Comparison of ENCODE assay signal across 14 cellular contexts in the genomic region with DNA sequence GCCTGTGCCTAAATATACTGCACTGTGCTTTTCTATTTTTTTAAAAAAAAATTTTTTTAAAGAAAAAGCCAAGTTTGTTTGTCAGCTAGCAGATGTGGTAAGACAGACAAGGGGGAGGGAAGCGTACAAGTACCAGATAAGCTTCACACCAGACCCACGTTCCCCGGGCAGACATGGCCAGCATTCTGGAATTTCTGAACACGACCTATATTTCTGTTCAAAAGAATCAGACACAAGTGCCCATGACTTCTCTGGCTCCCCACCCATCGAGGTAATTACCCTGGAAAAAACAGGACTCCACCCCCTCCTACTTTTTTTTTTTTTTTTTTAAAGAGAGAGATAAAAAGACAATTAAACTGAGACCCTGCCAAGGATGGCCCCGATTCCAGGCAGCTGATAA.
DNase-seq lines count a peak whose midpoint lies in the region; TF ChIP-seq lines count a peak whose summit lies in the region.
"Had no signal": no experiment of that assay in that cellular context is flagged by ENCODE, and none has a peak within 500 bp of the region (broad histone marks: within the 10 kb centered on the region; RNA-seq: fewer than 3 reads in every experiment).

No MANE protein-coding gene starts in this region.

- H3K9me3 ChIP-seq in ES-I3 (ENCODE audit: control insufficient read depth, insufficient read depth, low read length) (no peaks in the 10 kb centered on the region), HUES64 (ENCODE audit: insufficient read depth, low read depth, low read length) (no peaks in the 10 kb centered on the region), neural progenitor cell (ENCODE audit: low read depth) (no peaks in the 10 kb centered on the region)
- H3K9me3 ChIP-seq: ascending aorta, HAP-1 had no signal

- H3K36me3 ChIP-seq in ES-I3 (ENCODE audit: insufficient read depth, low read length) (no peaks in the 10 kb centered on the region), HUES64 (ENCODE audit: insufficient read depth, low read length) (no peaks in the 10 kb centered on the region), neural progenitor cell (no peaks in the 10 kb centered on the region)
- H3K36me3 ChIP-seq: ascending aorta, HAP-1 had no signal

- no peaks in the 10 kb centered on the region for H3K36me3 Mint-ChIP-seq in neural progenitor cell

- intact Hi-C loops in dorsolateral prefrontal cortex (cut with DNase I): no loop called here

- H4K20me1 ChIP-seq in neural progenitor cell (ENCODE audit: low read depth): no peaks in the 10 kb centered on the region

- peak overlapping the region; percentile 50 for H3K27ac Mint-ChIP-seq in neural progenitor cell
- H3K27ac Mint-ChIP-seq: activated naive CD4-positive, alpha-beta T cell treated with anti-CD3 and anti-CD28 coated beads for 36 hours; T-helper 17 cell had no signal

- H3K27ac ChIP-seq in HUES64 (ENCODE audit: low read depth, low read length) (no peak overlapping the region), dorsolateral prefrontal cortex (peak overlapping the region in 54 of 59 donors; percentile 2 to 87 (median 70)), neural progenitor cell (peak overlapping the region; percentile 9)
- H3K27ac ChIP-seq: ascending aorta had no signal

- H3K4me1 ChIP-seq in ES-I3 (ENCODE audit: insufficient read depth, low read length) (peaks cover 15% of the 10 kb centered on the region), HUES64 (ENCODE audit: insufficient read depth, low read length) (peaks cover 23% of the 10 kb centered on the region), neural progenitor cell (peaks cover 39% of the 10 kb centered on the region)
- H3K4me1 ChIP-seq: ascending aorta, HAP-1 had no signal

- peaks cover 22% of the 10 kb centered on the region for H3F3A ChIP-seq in neural progenitor cell (ENCODE audit: low read depth)

- no peaks in the 10 kb centered on the region for H3K79me2 ChIP-seq in neural progenitor cell (ENCODE audit: low read depth)

- H3K9me3 Mint-ChIP-seq in neural progenitor cell: no peaks in the 10 kb centered on the region
- H3K9me3 Mint-ChIP-seq: activated naive CD4-positive, alpha-beta T cell treated with anti-CD3 and anti-CD28 coated beads for 36 hours had no signal

- H3K4me3 ChIP-seq in HUES64 (ENCODE audit: low read length) (peak overlapping the region; percentile 20; the same call in 1 of the 2 replicates), dorsolateral prefrontal cortex (peak overlapping the region in 57 of 59 donors; percentile 1 to 65 (median 49)), neural progenitor cell (peak overlapping the region; percentile 35)
- H3K4me3 ChIP-seq: ascending aorta, HAP-1 had no signal

- peak in 1 of 56 donors; percentile 2 for TF ChIP-seq CTCF in dorsolateral prefrontal cortex (IDR thresholded peaks at IDR 0.05 in 54 of 56, conservative IDR thresholded peaks at IDR 0.05 in 2 of 56; ENCODE audit: low read depth in 1 of 56, partially characterized antibody in 56 of 56)
- no peak for TF ChIP-seq CTCF in neural progenitor cell (IDR thresholded peaks at IDR 0.05)

- 82% methylated on average over 5 of the region's 6 CpGs for WGBS in HUES64

- H3K4me3 Mint-ChIP-seq in neural progenitor cell: peak overlapping the region; percentile 0
- H3K4me3 Mint-ChIP-seq: activated naive CD4-positive, alpha-beta T cell treated with anti-CD3 and anti-CD28 coated beads for 36 hours; T-helper 17 cell had no signal

- peaks cover 30% of the 10 kb centered on the region for H3K27me3 Mint-ChIP-seq in neural progenitor cell (ENCODE audit: insufficient read depth, low read depth)

- H3K9ac ChIP-seq in ES-I3 (ENCODE audit: low read depth, low read length): peak overlapping the region; percentile 1; the same call in 1 of the 2 replicates
- no peak overlapping the region for H3K9ac ChIP-seq in HUES64 (ENCODE audit: low read depth, low read length)
- H3K9ac ChIP-seq in neural progenitor cell: no peak overlapping the region

- no peak overlapping the region for H2AFZ ChIP-seq in neural progenitor cell (replicated peaks)

- H3K27me3 ChIP-seq in HUES64 (ENCODE audit: insufficient read depth, low read length) (no peaks in the 10 kb centered on the region), dorsolateral prefrontal cortex (peaks cover 0 to 66% (median 5%) of the 10 kb centered on the region in 45 donors), neural progenitor cell (no peaks in the 10 kb centered on the region)
- H3K27me3 ChIP-seq: ascending aorta had no signal

- H3K4me2 ChIP-seq in neural progenitor cell: peak overlapping the region; percentile 71

- peaks cover 51% of the 10 kb centered on the region for H3K4me1 Mint-ChIP-seq in neural progenitor cell

- DNase-seq in dorsolateral prefrontal cortex (no peak), neural progenitor cell (ENCODE audit: low spot score) (no peak), SIG-M5 treated with dmso at 0.1 percent for 504 hours (lab: John Stamatoyannopoulos, UW; ENCODE audit: unreplicated experiment) (no peak), DMS53 treated with DMSO at 0.1 percent for 48 hours (lab: John Stamatoyannopoulos, UW; ENCODE audit: unreplicated experiment) (no peak), nucleus accumbens (lab: John Stamatoyannopoulos, UW) (no peak)
- DNase-seq: activated CD4-positive, alpha-beta T cell treated with anti-CD3 and anti-CD28 coated beads, Interleukin-2, amount 50 U/mL, for 48 hours; activated naive CD4-positive, alpha-beta T cell treated with anti-CD3 and anti-CD28 coated beads for 36 hours; activated T-cell treated with anti-CD3 and anti-CD28 coated beads, Interleukin-2, amount 50 U/mL, for 1 hour; stimulated activated CD4-positive, alpha-beta T cell treated with anti-CD3 and anti-CD28 coated beads, Interleukin-4, amount 100 ng/mL, for 1 hour; T-helper 17 cell had no signal
